In genomic region chr10:116105259-116105658, GRCh38 we compare ENCODE assay signal across 24 cellular contexts.
"Had no signal": no experiment of that assay in that cellular context is flagged by ENCODE, and none has a peak within 500 bp of the region (broad histone marks: within the 10 kb centered on the region; RNA-seq: fewer than 3 reads in every experiment).

No MANE protein-coding gene starts in this region.

- ATAC-seq: esophagus mucosa; gastrocnemius medialis; heart left ventricle; naive thymus-derived CD4-positive, alpha-beta T cell; sciatic nerve; stimulated activated naive CD8-positive, alpha-beta T cell treated with anti-CD3 and anti-CD28 coated beads, Interleukin-15, amount 100 ng/mL, for 72 hours had no signal

- DNase-seq: dorsolateral prefrontal cortex; effector CD8-positive, alpha-beta T cell; foreskin fibroblast; gastrocnemius medialis; heart left ventricle; mesendoderm; midbrain; naive thymus-derived CD4-positive, alpha-beta T cell; stimulated activated CD4-positive, alpha-beta T cell treated with anti-CD3 and anti-CD28 coated beads, Interleukin-12 subunit alpha, Interleukin-12 subunit beta, amount 100 ng/mL, for 4 hours; stimulated activated CD4-positive, alpha-beta T cell treated with anti-CD3 and anti-CD28 coated beads, Interleukin-1b, Interleukin-23, amount 100 ng/mL, for 48 hours; stimulated activated CD4-positive, alpha-beta T cell treated with anti-CD3 and anti-CD28 coated beads, Interleukin-4, amount 100 ng/mL, for 1 hour; stimulated activated CD8-positive, alpha-beta memory T cell treated with anti-CD3 and anti-CD28 coated beads, Interleukin-4, amount 100 ng/mL, for 48 hours; stimulated activated naive CD4-positive, alpha-beta T cell; stimulated activated naive CD8-positive, alpha-beta T cell treated with anti-CD3 and anti-CD28 coated beads, Interleukin-15, amount 100 ng/mL, for 72 hours; testis; tibial artery had no signal

- H3K27me3 ChIP-seq: gastrocnemius medialis, heart left ventricle, hepatocyte, neural progenitor cell, right atrium auricular region, testis had no signal

- H3K27ac ChIP-seq: dorsolateral prefrontal cortex, epithelial cell of prostate, gastrocnemius medialis, heart left ventricle, hepatocyte, neural progenitor cell, parathyroid adenoma, right atrium auricular region, testis, tibial artery had no signal

- H3K9me3 ChIP-seq: gastrocnemius medialis, heart left ventricle, right atrium auricular region, testis, tibial artery had no signal

- H3K36me3 ChIP-seq: gastrocnemius medialis, heart left ventricle, neural progenitor cell, right atrium auricular region, tibial artery had no signal

- H3K4me3 ChIP-seq: dorsolateral prefrontal cortex, gastrocnemius medialis, heart left ventricle, hepatocyte, neural progenitor cell, right atrium auricular region, smooth muscle cell, testis, tibial artery had no signal

- H3K4me1 ChIP-seq: gastrocnemius medialis, heart left ventricle, parathyroid adenoma, right atrium auricular region, testis, tibial artery had no signal
